ENCODE assay signal across 8 cellular contexts in the genomic region with DNA sequence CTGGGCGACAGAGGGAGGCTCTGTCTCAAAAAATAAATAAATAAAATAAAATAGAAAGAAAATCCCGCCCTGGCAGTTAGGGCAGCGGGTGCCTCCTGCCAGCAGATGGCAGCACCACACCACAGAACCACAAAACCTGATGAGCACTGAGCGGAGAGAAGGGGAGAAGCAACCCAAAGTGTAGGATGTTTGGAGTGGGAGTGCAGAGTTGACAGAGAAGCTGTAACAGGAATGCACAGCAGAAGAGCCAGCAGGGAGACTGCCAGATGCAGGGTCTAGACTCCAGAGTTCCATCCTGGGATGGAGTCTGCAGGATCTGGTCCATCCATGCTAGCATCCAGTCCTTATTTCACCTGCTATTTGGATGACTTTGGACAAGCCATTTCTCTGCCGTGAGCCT. TPM values are rescaled to one million over a fixed set of nuclear protein-coding genes. Genes with fewer than 3 reads are reported as not detected.
DNase-seq lines count a peak whose midpoint lies in the region; ATAC-seq, FAIRE-seq and TF ChIP-seq lines count a peak whose summit lies in the region.

No MANE protein-coding gene starts in this region.

- FAIRE-seq in H54 (lab: Jason Lieb, UNC): no peak

- ATAC-seq in HG03571 (IDR thresholded peaks at IDR 0.05; ENCODE audit: unreplicated experiment): no peak

- DNase-seq in CMK (ENCODE audit: low read depth): peak; percentile 11
- DNase-seq in H54 (ENCODE audit: insufficient read length, low spot score): peak; percentile 42
- peak; percentile 57 for DNase-seq in NCI-H2227 treated with DMSO at 0.1 percent for 48 hours (lab: John Stamatoyannopoulos, UW)
- DNase-seq in activated CD4-positive, alpha-beta T cell treated with anti-CD3 and anti-CD28 coated beads, Interleukin-2, amount 50 U/mL, for 1 hour: peak; percentile 45
- DNase-seq in dermis microvascular lymphatic vessel endothelial cell (ENCODE audit: low read depth in 2 of 2): peak; percentile 28 to 64
- peak; percentile 64 to 77 for DNase-seq in lung microvascular endothelial cell (ENCODE audit: low read depth in 2 of 2)
- peak; percentile 4 to 6 for DNase-seq in stimulated activated CD8-positive, alpha-beta memory T cell treated with anti-CD3 and anti-CD28 coated beads, Interleukin-7, amount 100 ng/mL, for 1 hour (ENCODE audit: low read depth in 2 of 2)

- no peak for TF ChIP-seq POLR2A in H54 (IDR thresholded peaks at IDR 0.05; ENCODE audit: low read depth, low read length)

RNA-seq across cellular contexts. Expression of gene KIRREL1, which starts 29.7 kb away (rescaled TPM):
- total RNA-seq in dermis microvascular lymphatic vessel endothelial cell (16.2 and 19.8 TPM in 2 replicates), lung microvascular endothelial cell (14.9 and 16.8 TPM in 2 replicates)

Comparison
In these comparisons a context has a peak if more than half of its experiments do, and no peak if none do; other contexts are left out.
1. DNase-seq: peak in every context shown above with its lines; median percentile 70 in lung microvascular endothelial cell; 57 in NCI-H2227 treated with DMSO at 0.1 percent for 48 hours; 46 in dermis microvascular lymphatic vessel endothelial cell; 45 in activated CD4-positive, alpha-beta T cell treated with anti-CD3 and anti-CD28 coated beads, Interleukin-2, amount 50 U/mL, for 1 hour; 42 in H54; 11 in CMK; 5 in stimulated activated CD8-positive, alpha-beta memory T cell treated with anti-CD3 and anti-CD28 coated beads, Interleukin-7, amount 100 ng/mL, for 1 hour.